ENCODE assay signal across 2 cellular contexts in the genomic region with DNA sequence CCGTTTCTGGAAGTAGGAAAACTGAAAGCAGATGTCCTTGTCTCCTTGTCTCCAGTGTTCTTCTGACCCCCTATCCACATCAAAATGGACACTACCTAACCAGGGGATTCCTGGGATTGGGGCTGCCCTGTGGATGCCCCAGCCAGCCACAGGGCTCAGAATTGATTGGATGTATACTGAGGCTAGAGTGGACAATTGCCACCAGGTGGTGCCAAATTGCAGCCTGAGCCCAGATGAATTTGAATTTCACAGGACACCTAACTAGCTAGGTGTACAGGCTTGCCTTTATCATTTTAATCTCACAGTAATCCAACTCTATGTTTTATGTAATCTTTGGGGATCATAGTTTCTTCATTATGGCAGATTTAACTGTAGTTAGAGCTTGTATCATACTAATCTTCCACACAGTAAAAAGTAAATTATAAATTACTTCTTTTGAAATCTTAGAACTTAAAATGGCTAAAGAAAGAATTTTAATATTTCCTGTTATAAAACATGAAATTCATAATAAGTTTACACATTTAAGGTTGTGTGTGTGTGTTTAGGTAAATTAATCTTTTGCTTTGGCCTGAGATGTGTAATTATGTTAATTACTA.
TF ChIP-seq lines count a peak whose summit lies in the region.

No MANE protein-coding gene starts in this region.

TF ChIP-seq in WTC11, 78 proteins besides CTCF, POLR2A, EP300 and RAD21:
- TF ChIP-seq, protein P1, sequence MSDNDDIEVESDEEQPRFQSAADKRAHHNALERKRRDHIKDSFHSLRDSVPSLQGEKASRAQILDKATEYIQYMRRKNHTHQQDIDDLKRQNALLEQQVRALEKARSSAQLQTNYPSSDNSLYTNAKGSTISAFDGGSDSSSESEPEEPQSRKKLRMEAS (CRISPR knock-in tag; IDR thresholded peaks at IDR 0.05) = no peak
- no peak for TF ChIP-seq ZNF232 (CRISPR knock-in tag; IDR thresholded peaks at IDR 0.05)
- TF ChIP-seq GRHL2 (CRISPR knock-in tag; IDR thresholded peaks at IDR 0.05; ENCODE audit: insufficient replicate concordance, severe bottlenecking) = no peak
- TF ChIP-seq, protein P2, sequence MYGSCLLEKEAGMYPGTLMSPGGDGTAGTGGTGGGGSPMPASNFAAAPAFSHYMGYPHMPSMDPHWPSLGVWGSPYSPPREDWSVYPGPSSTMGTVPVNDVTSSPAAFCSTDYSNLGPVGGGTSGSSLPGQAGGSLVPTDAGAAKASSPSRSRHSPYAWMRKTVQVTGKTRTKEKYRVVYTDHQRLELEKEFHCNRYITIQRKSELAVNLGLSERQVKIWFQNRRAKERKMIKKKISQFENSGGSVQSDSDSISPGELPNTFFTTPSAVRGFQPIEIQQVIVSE (CRISPR knock-in tag; IDR thresholded peaks at IDR 0.05; ENCODE audit: borderline replicate concordance) = no peak
- TF ChIP-seq, protein P3, sequence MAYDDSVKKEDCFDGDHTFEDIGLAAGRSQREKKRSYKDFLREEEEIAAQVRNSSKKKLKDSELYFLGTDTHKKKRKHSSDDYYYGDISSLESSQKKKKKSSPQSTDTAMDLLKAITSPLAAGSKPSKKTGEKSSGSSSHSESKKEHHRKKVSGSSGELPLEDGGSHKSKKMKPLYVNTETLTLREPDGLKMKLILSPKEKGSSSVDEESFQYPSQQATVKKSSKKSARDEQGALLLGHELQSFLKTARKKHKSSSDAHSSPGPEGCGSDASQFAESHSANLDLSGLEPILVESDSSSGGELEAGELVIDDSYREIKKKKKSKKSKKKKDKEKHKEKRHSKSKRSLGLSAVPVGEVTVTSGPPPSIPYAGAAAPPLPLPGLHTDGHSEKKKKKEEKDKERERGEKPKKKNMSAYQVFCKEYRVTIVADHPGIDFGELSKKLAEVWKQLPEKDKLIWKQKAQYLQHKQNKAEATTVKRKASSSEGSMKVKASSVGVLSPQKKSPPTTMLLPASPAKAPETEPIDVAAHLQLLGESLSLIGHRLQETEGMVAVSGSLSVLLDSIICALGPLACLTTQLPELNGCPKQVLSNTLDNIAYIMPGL (CRISPR knock-in tag; IDR thresholded peaks at IDR 0.05) = no peak
- TF ChIP-seq, protein P4, sequence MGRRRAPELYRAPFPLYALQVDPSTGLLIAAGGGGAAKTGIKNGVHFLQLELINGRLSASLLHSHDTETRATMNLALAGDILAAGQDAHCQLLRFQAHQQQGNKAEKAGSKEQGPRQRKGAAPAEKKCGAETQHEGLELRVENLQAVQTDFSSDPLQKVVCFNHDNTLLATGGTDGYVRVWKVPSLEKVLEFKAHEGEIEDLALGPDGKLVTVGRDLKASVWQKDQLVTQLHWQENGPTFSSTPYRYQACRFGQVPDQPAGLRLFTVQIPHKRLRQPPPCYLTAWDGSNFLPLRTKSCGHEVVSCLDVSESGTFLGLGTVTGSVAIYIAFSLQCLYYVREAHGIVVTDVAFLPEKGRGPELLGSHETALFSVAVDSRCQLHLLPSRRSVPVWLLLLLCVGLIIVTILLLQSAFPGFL (CRISPR knock-in tag; IDR thresholded peaks at IDR 0.05; ENCODE audit: borderline replicate concordance) = no peak
- TF ChIP-seq ZNF219 (CRISPR knock-in tag; IDR thresholded peaks at IDR 0.05; ENCODE audit: borderline replicate concordance) = no peak
- no peak for TF ChIP-seq NR3C1 (CRISPR knock-in tag; conservative IDR thresholded peaks at IDR 0.05; ENCODE audit: low read depth)
- no peak for TF ChIP-seq JAZF1 (CRISPR knock-in tag; IDR thresholded peaks at IDR 0.05)
- TF ChIP-seq ZNF121 (CRISPR knock-in tag; IDR thresholded peaks at IDR 0.05) = no peak
- TF ChIP-seq NFYB (CRISPR knock-in tag; conservative IDR thresholded peaks at IDR 0.05; ENCODE audit: low read depth) = no peak
- TF ChIP-seq ZBTB21 (CRISPR knock-in tag; IDR thresholded peaks at IDR 0.05; ENCODE audit: borderline replicate concordance) = no peak
- TF ChIP-seq FOXK1 (CRISPR knock-in tag; IDR thresholded peaks at IDR 0.05) = no peak
- no peak for TF ChIP-seq CREB1 (CRISPR knock-in tag; IDR thresholded peaks at IDR 0.05)
- no peak for TF ChIP-seq NR2C2 (CRISPR knock-in tag; IDR thresholded peaks at IDR 0.05)

TF ChIP-seq in H1, 55 proteins besides CTCF, POLR2A, EP300 and RAD21:
- TF ChIP-seq YY1 (IDR thresholded peaks at IDR 0.05; ENCODE audit: low read depth, low read length) (0 out of 2 replicates have a peak, but pooled peaks have one; percentile 44), BRCA1 (IDR thresholded peaks at IDR 0.05; ENCODE audit: low read depth, low read length) (no peak), TEAD4 (IDR thresholded peaks at IDR 0.05; ENCODE audit: low read depth, low read length) (0 out of 2 replicates have a peak, but pooled peaks have one; percentile 29), ZNF274 (IDR thresholded peaks at IDR 0.05; ENCODE audit: borderline replicate concordance, extremely low read depth, low read length) (no peak), BACH1 (IDR thresholded peaks at IDR 0.05; ENCODE audit: low read length) (no peak)
